ENCODE assay signal across 13 cellular contexts in the genomic region with DNA sequence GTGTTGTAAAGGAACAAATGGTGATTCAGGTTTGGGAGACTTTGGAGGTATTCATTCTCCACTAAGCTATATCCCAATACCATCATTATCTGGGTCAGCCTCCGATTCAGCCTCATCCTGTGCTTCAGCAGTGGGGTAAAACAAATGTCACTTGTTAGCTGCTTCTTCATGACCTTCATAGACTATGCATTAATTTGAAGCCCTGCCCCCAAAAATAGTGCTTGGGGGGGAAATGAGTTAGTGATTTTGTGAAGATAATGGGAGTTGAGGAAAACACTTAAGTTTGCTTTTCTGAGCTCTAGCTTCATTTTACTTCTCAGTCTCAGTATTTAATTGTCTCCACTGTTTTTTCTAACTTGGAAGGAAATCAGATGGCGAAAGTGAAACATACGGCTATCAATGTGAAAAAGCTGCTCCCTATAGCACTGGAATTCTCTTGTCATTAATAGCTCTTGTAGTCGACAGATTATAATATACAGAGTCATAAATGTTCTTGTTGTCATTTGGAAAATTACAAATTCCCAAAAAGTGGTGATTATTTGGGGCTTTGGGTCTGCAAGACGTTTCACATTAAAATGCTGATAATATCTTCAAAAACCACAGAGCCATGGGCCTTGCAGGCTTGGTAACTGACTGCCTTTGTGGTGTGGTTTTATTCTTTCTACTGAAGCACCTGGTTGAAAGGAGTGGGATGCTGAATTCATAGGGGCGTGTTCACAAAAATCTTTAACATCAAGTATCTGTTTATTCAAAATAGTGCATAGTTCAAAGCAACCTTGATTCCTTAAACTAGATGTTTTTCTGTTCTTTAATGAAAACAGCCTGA. TPM values are rescaled to one million over a fixed set of nuclear protein-coding genes. Genes with fewer than 3 reads are reported as not detected.
DNase-seq lines count a peak whose midpoint lies in the region; ATAC-seq, FAIRE-seq and TF ChIP-seq lines count a peak whose summit lies in the region.
"Had no signal": no experiment of that assay in that cellular context is flagged by ENCODE, and none has a peak within 500 bp of the region (broad histone marks: within the 10 kb centered on the region; RNA-seq: fewer than 3 reads in every experiment).

No MANE protein-coding gene starts in this region.

- no peaks in the 10 kb centered on the region for H3K9me3 Mint-ChIP-seq in T-cell
- no peaks in the 10 kb centered on the region for H3K9me3 Mint-ChIP-seq in stimulated activated naive CD8-positive, alpha-beta T cell treated with anti-CD3 and anti-CD28 coated beads, Interleukin-15, amount 100 ng/mL, for 72 hours

- H3K27ac Mint-ChIP-seq in T-cell: peak overlapping the region; percentile 84 to 95
- no peak overlapping the region for H3K27ac Mint-ChIP-seq in stimulated activated naive CD8-positive, alpha-beta T cell treated with anti-CD3 and anti-CD28 coated beads, Interleukin-15, amount 100 ng/mL, for 72 hours

- no peaks in the 10 kb centered on the region for H3K27me3 Mint-ChIP-seq in T-cell
- H3K27me3 Mint-ChIP-seq in stimulated activated naive CD8-positive, alpha-beta T cell treated with anti-CD3 and anti-CD28 coated beads, Interleukin-15, amount 100 ng/mL, for 72 hours: no peaks in the 10 kb centered on the region

- H3K27ac ChIP-seq in esophagus muscularis mucosa (replicated peaks in 1 of 4): peak overlapping the region; percentile 74 to 82 (median 78)

- intact Hi-C loops in esophagus muscularis mucosa (cut with DNase I): loop anchor here (10.0 kb wide), 3 partner anchors 81 to 1011 kb away; no protein-coding TSS in a partner anchor

- peaks cover 89 to 100% (median 100%) of the 10 kb centered on the region in 4 donors for H3K4me1 ChIP-seq in esophagus muscularis mucosa

- WGBS in esophagus muscularis mucosa: 53% methylated on average over 6 of the region's 6 CpGs

- H3K4me3 ChIP-seq in esophagus muscularis mucosa: peak overlapping the region; percentile 33 to 45 (median 36)
- H3K4me3 ChIP-seq: K562 had no signal

- no peaks in the 10 kb centered on the region for H3K9me3 ChIP-seq in esophagus muscularis mucosa

- TF ChIP-seq CTCF in esophagus muscularis mucosa (IDR thresholded peaks at IDR 0.05): no peak

- TF ChIP-seq POLR2A in esophagus muscularis mucosa (IDR thresholded peaks at IDR 0.05; ENCODE audit: low read depth): no peak

- no peaks in the 10 kb centered on the region for H3K27me3 ChIP-seq in esophagus muscularis mucosa

- peaks cover 7% of the 10 kb centered on the region for H3K36me3 Mint-ChIP-seq in T-cell

- CTCF ChIA-PET in T-cell (lab: Charles Lee): interaction anchor here (0.6 to 2.9 kb wide), 20 partner anchors 9 to 1177 kb away, joined by 3 to 19 read pairs (median 4); a partner anchor contains a TSS

- peaks cover 90 to 96% (median 95%) of the 10 kb centered on the region in 3 donors for H3K4me1 Mint-ChIP-seq in T-cell
- H3K4me1 Mint-ChIP-seq in stimulated activated naive CD8-positive, alpha-beta T cell treated with anti-CD3 and anti-CD28 coated beads, Interleukin-15, amount 100 ng/mL, for 72 hours: peaks cover 92% of the 10 kb centered on the region

- no peak for FAIRE-seq in frontal cortex (lab: Jason Lieb, UNC)
- FAIRE-seq: A204.1, astrocyte, K562 had no signal

- no peaks in the 10 kb centered on the region for H3K36me3 ChIP-seq in esophagus muscularis mucosa

- POLR2A ChIA-PET in T-cell (lab: Charles Lee): interaction anchor here (0.9 to 1.5 kb wide), 3 partner anchors 12 to 40 kb away, joined by 3 to 4 read pairs (median 4); a partner anchor contains a TSS

- TF ChIP-seq EP300 in esophagus muscularis mucosa (IDR thresholded peaks at IDR 0.05): no peak

- DNase-seq in activated CD4-positive, CD25-positive, alpha-beta regulatory T cell (lab: John Stamatoyannopoulos, UW): no peak
- DNase-seq in T-cell: peak in 16 of 34 experiments; percentile 11 to 49 (median 24)
- no peak for DNase-seq in esophagus muscularis mucosa (ENCODE audit: extremely low spot score)
- no peak for DNase-seq in stimulated activated naive CD8-positive, alpha-beta T cell treated with anti-CD3 and anti-CD28 coated beads, Interleukin-15, amount 100 ng/mL, for 72 hours
- no peak for DNase-seq in frontal cortex (ENCODE audit: low spot score in 2 of 2)
- no peak for DNase-seq in RPMI8226
- DNase-seq: NCI-H526 treated with DMSO at 0.1 percent for 48 hours; stimulated activated CD4-positive, alpha-beta T cell treated with anti-CD3 and anti-CD28 coated beads, Interleukin-12 subunit alpha, Interleukin-12 subunit beta, amount 100 ng/mL, for 4 hours had no signal

- H3K4me3 Mint-ChIP-seq in T-cell: peak overlapping the region; percentile 42 to 72 (median 66)
- H3K4me3 Mint-ChIP-seq in stimulated activated naive CD8-positive, alpha-beta T cell treated with anti-CD3 and anti-CD28 coated beads, Interleukin-15, amount 100 ng/mL, for 72 hours: peak overlapping the region; percentile 57 to 66

- peak; percentile 37 to 38 for ATAC-seq in activated CD4-positive, CD25-positive, alpha-beta regulatory T cell treated with anti-CD3 and anti-CD28 coated beads, Interleukin-2, amount 50 U/mL, for 24 hours
- ATAC-seq in T-cell (replicated peaks in 1 of 4) (peak; percentile 64 to 80 (median 78)), GM21737 (IDR thresholded peaks at IDR 0.05; ENCODE audit: unreplicated experiment) (no peak)
- peak; percentile 48 for ATAC-seq in stimulated activated naive CD8-positive, alpha-beta T cell treated with anti-CD3 and anti-CD28 coated beads, Interleukin-15, amount 100 ng/mL, for 72 hours
- ATAC-seq: K562 had no signal

RNA-seq across cellular contexts. Expression of a gene that starts 40.0 kb away (rescaled TPM):
- total RNA-seq in T-cell (100 to 1,000 TPM in 3 of 5 donors, 10 to 100 TPM in 2; 83.7 to 370 (median 105) TPM), esophagus muscularis mucosa (100 to 1,000 TPM; 244 to 563 (median 329) TPM), frontal cortex (128 TPM)

Comparison
In these comparisons a context has a peak if more than half of its experiments do, and no peak if none do; other contexts are left out.
1. H3K27ac Mint-ChIP-seq: peak in T-cell (2 of 2); none in stimulated activated naive CD8-positive, alpha-beta T cell treated with anti-CD3 and anti-CD28 coated beads, Interleukin-15, amount 100 ng/mL, for 72 hours (0 of 2).